9 cellular contexts compared by ENCODE assay signal in genomic region chr15:67098768-67099282, GRCh38. TPM values are rescaled to one million over a fixed set of nuclear protein-coding genes. Genes with fewer than 3 reads are reported as not detected.
DNase-seq lines count a peak whose midpoint lies in the region; ATAC-seq and TF ChIP-seq lines count a peak whose summit lies in the region.
"Had no signal": no experiment of that assay in that cellular context is flagged by ENCODE, and none has a peak within 500 bp of the region (broad histone marks: within the 10 kb centered on the region; RNA-seq: fewer than 3 reads in every experiment).

No MANE protein-coding gene starts in this region.

- peak overlapping the region; percentile 50 for H3K27ac ChIP-seq in HL-60 (replicated peaks)
- peak overlapping the region; percentile 62 for H3K27ac ChIP-seq in right cardiac atrium (ENCODE audit: low read length)
- H3K27ac ChIP-seq in dorsolateral prefrontal cortex: peak overlapping the region in 5 of 59 donors; percentile 3 to 35 (median 12)

- TF ChIP-seq CTCF in HL-60 (IDR thresholded peaks at IDR 0.05; ENCODE audit: insufficient read depth, low read length) (no peak), dorsolateral prefrontal cortex (IDR thresholded peaks at IDR 0.05 in 54 of 56, conservative IDR thresholded peaks at IDR 0.05 in 2 of 56; ENCODE audit: low read depth in 1 of 56, partially characterized antibody in 56 of 56) (no peak), progenitor cell of endocrine pancreas (IDR thresholded peaks at IDR 0.05; ENCODE audit: unreplicated experiment) (no peak)
- no peak for TF ChIP-seq CTCF in activated CD8-positive, alpha-beta T cell treated with anti-CD3 and anti-CD28 coated beads for 36 hours (IDR thresholded peaks at IDR 0.05)

- peaks cover 17% of the 10 kb centered on the region for H3K36me3 Mint-ChIP-seq in activated CD8-positive, alpha-beta T cell treated with anti-CD3 and anti-CD28 coated beads for 36 hours (ENCODE audit: low read depth)
- peaks cover 31% of the 10 kb centered on the region for H3K36me3 Mint-ChIP-seq in stimulated activated effector memory CD8-positive, alpha-beta T cell treated with anti-CD3 and anti-CD28 coated beads, Interleukin-12 subunit alpha, Interleukin-12 subunit beta, amount 100 ng/mL, for 72 hours
- H3K36me3 Mint-ChIP-seq in progenitor cell of endocrine pancreas (ENCODE audit: insufficient read depth): no peaks in the 10 kb centered on the region

- H3K4me3 ChIP-seq in HL-60 (replicated peaks; ENCODE audit: insufficient read depth, low read length) (no peak overlapping the region), right cardiac atrium (ENCODE audit: low read length) (no peak overlapping the region), dorsolateral prefrontal cortex (peak overlapping the region in 1 of 59 donors; percentile 3)

- no peaks in the 10 kb centered on the region for H3K9me3 ChIP-seq in right cardiac atrium (ENCODE audit: control insufficient read depth, low read length)

- H3K27me3 Mint-ChIP-seq in activated CD8-positive, alpha-beta T cell treated with anti-CD3 and anti-CD28 coated beads for 36 hours: no peaks in the 10 kb centered on the region
- no peaks in the 10 kb centered on the region for H3K27me3 Mint-ChIP-seq in progenitor cell of endocrine pancreas

- peak overlapping the region; percentile 58 for H3K4me3 Mint-ChIP-seq in activated CD8-positive, alpha-beta T cell treated with anti-CD3 and anti-CD28 coated beads for 36 hours
- H3K4me3 Mint-ChIP-seq in stimulated activated effector memory CD8-positive, alpha-beta T cell treated with anti-CD3 and anti-CD28 coated beads, Interleukin-12 subunit alpha, Interleukin-12 subunit beta, amount 100 ng/mL, for 72 hours: no peak overlapping the region
- no peak overlapping the region for H3K4me3 Mint-ChIP-seq in progenitor cell of endocrine pancreas (ENCODE audit: low read depth)

- intact Hi-C loops in activated CD8-positive, alpha-beta T cell treated with anti-CD3 and anti-CD28 coated beads for 36 hours (cut with micrococcal nuclease): no loop called here
- intact Hi-C loops in right cardiac atrium (cut with DNase I) (no loop called here), dorsolateral prefrontal cortex (cut with DNase I) (no loop called here)

- CTCF ChIA-PET in activated CD8-positive, alpha-beta T cell treated with anti-CD3 and anti-CD28 coated beads for 36 hours (lab: Charles Lee): interaction anchor here (1.1 to 1.6 kb wide), 4 partner anchors 13 to 152 kb away, joined by 3 to 6 read pairs (median 4); no protein-coding TSS in a partner anchor

- DNase-seq in HL-60 (ENCODE audit: low read depth in 1 of 2, low spot score in 1 of 2) (no peak), right cardiac atrium (no peak), dorsolateral prefrontal cortex (no peak), progenitor cell of endocrine pancreas (ENCODE audit: low spot score, unreplicated experiment) (no peak), NCI-H146 (lab: John Stamatoyannopoulos, UW) (no peak)
- DNase-seq in activated CD8-positive, alpha-beta T cell treated with anti-CD3 and anti-CD28 coated beads for 36 hours: no peak
- DNase-seq in stimulated activated effector memory CD8-positive, alpha-beta T cell treated with anti-CD3 and anti-CD28 coated beads, Interleukin-12 subunit alpha, Interleukin-12 subunit beta, amount 100 ng/mL, for 72 hours (ENCODE audit: low spot score in 2 of 2): no peak
- DNase-seq: caudate nucleus had no signal

- peaks cover 53% of the 10 kb centered on the region for H3K4me1 Mint-ChIP-seq in activated CD8-positive, alpha-beta T cell treated with anti-CD3 and anti-CD28 coated beads for 36 hours (ENCODE audit: low read depth)
- H3K4me1 Mint-ChIP-seq in stimulated activated effector memory CD8-positive, alpha-beta T cell treated with anti-CD3 and anti-CD28 coated beads, Interleukin-12 subunit alpha, Interleukin-12 subunit beta, amount 100 ng/mL, for 72 hours: peaks cover 60% of the 10 kb centered on the region
- peaks cover 2% of the 10 kb centered on the region for H3K4me1 Mint-ChIP-seq in progenitor cell of endocrine pancreas (ENCODE audit: low read depth)

- H3K4me1 ChIP-seq in right cardiac atrium (ENCODE audit: control insufficient read depth, insufficient read depth, low read length): peaks cover 19% of the 10 kb centered on the region

- no peak for ATAC-seq in activated CD8-positive, alpha-beta T cell treated with anti-CD3 and anti-CD28 coated beads for 36 hours
- ATAC-seq in right cardiac atrium (peak; percentile 17 to 20), GM18520 (IDR thresholded peaks at IDR 0.05; ENCODE audit: unreplicated experiment) (no peak)
- ATAC-seq in stimulated activated effector memory CD8-positive, alpha-beta T cell treated with anti-CD3 and anti-CD28 coated beads, Interleukin-12 subunit alpha, Interleukin-12 subunit beta, amount 100 ng/mL, for 72 hours: no peak

- H3K27ac Mint-ChIP-seq in activated CD8-positive, alpha-beta T cell treated with anti-CD3 and anti-CD28 coated beads for 36 hours: peak overlapping the region; percentile 88
- H3K27ac Mint-ChIP-seq in stimulated activated effector memory CD8-positive, alpha-beta T cell treated with anti-CD3 and anti-CD28 coated beads, Interleukin-12 subunit alpha, Interleukin-12 subunit beta, amount 100 ng/mL, for 72 hours: peak overlapping the region; percentile 95
- no peak overlapping the region for H3K27ac Mint-ChIP-seq in progenitor cell of endocrine pancreas

- no peaks in the 10 kb centered on the region for H3K9me3 Mint-ChIP-seq in activated CD8-positive, alpha-beta T cell treated with anti-CD3 and anti-CD28 coated beads for 36 hours
- no peaks in the 10 kb centered on the region for H3K9me3 Mint-ChIP-seq in stimulated activated effector memory CD8-positive, alpha-beta T cell treated with anti-CD3 and anti-CD28 coated beads, Interleukin-12 subunit alpha, Interleukin-12 subunit beta, amount 100 ng/mL, for 72 hours
- no peaks in the 10 kb centered on the region for H3K9me3 Mint-ChIP-seq in progenitor cell of endocrine pancreas (ENCODE audit: low read depth)

- H3K27me3 ChIP-seq in HL-60 (ENCODE audit: insufficient read depth, poor library complexity, severe bottlenecking) (no peaks in the 10 kb centered on the region), right cardiac atrium (ENCODE audit: control insufficient read depth, insufficient read depth) (no peaks in the 10 kb centered on the region), dorsolateral prefrontal cortex (peaks cover 0 to 5% (median 0%) of the 10 kb centered on the region in 45 donors)

- 63% methylated on average over 8 of the region's 8 CpGs for WGBS in right cardiac atrium

- POLR2A ChIA-PET in activated CD8-positive, alpha-beta T cell treated with anti-CD3 and anti-CD28 coated beads for 36 hours (lab: Charles Lee): interaction anchor here (1.0 to 3.2 kb wide), 2 partner anchors 15 to 30 kb away, joined by 3 to 13 read pairs; no protein-coding TSS in a partner anchor

RNA-seq across cellular contexts. Expression of gene SMAD3, which starts 33.4 kb away (rescaled TPM):
- total RNA-seq in activated CD8-positive, alpha-beta T cell treated with anti-CD3 and anti-CD28 coated beads for 36 hours: 10 to 100 TPM; 22.3 to 24.7 TPM
- total RNA-seq in right cardiac atrium: 10 to 100 TPM; 29.2 to 40.5 (median 30.5) TPM
- polyA plus RNA-seq in right cardiac atrium: 9.9 TPM
- total RNA-seq in dorsolateral prefrontal cortex: 10 to 100 TPM; 14.8 to 63.4 (median 37.5) TPM
- total RNA-seq in progenitor cell of endocrine pancreas: 49.9 and 51.3 TPM in 2 replicates

Comparison
In these comparisons a context has a peak if more than half of its experiments do, and no peak if none do; other contexts are left out.
1. ATAC-seq: peak in right cardiac atrium (2 of 2); none in activated CD8-positive, alpha-beta T cell treated with anti-CD3 and anti-CD28 coated beads for 36 hours (single experiment), stimulated activated effector memory CD8-positive, alpha-beta T cell treated with anti-CD3 and anti-CD28 coated beads, Interleukin-12 subunit alpha, Interleukin-12 subunit beta, amount 100 ng/mL, for 72 hours (single experiment) and GM18520 (single experiment).